ENCODE assay signal across 17 cellular contexts in the genomic region with DNA sequence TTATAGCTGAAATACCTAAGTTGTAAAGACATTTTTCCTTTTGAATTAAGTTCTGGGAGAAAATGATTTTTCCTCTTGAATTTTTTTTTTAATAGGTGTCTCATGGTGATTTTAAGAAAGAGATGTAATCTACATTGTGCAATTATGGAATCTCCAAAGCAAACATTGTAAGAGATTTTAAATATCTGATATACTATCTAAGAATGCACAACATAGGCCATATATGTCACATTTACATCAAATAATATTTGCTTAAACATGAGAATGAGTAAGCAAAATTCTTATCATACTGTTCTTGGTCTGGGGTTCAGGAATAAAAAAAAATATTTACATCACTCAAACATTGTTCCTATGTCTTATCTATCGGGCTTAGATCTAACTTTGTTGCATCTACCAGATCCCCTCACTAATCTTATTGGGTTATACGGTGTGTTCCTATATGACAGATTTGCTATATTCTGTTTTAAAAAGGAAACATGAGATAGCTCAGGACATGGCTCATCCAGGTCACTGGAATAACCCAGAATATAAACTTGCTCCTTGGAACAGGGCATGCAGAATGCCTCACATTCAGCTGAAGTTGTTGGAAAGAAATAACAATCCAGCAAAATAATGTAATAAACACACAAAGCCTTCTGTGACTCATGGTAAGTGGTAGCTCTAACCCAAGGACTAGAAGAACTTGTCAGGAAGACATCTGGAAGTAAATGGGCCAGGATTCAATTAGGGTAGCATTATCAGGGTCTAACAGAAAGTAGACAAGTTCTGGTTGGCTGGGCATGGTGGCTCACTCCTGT.
A peak's percentile ranks its signal among the peaks of the same experiment; 100 is the strongest.
DNase-seq lines count a peak whose midpoint lies in the region; ATAC-seq, FAIRE-seq and TF ChIP-seq lines count a peak whose summit lies in the region.
"Had no signal": no experiment of that assay in that cellular context is flagged by ENCODE, and none has a peak within 500 bp of the region (broad histone marks: within the 10 kb centered on the region; RNA-seq: fewer than 3 reads in every experiment).

No MANE protein-coding gene starts in this region.

- H2AK5ac ChIP-seq in mesendoderm (ENCODE audit: low read length): no peak overlapping the region

- H4K20me1 ChIP-seq in GM23338 (replicated peaks; ENCODE audit: insufficient read depth): no peaks in the 10 kb centered on the region
- H4K20me1 ChIP-seq: BLaER1 had no signal

- no peak overlapping the region for H3K4ac ChIP-seq in mesendoderm (ENCODE audit: low read depth, low read length)

- no peak for FAIRE-seq in A549 (lab: Jason Lieb, UNC)
- FAIRE-seq: GM12892 had no signal

- H3K18ac ChIP-seq in mesendoderm (ENCODE audit: low read length): no peak overlapping the region

- H4K8ac ChIP-seq in mesendoderm (ENCODE audit: low read depth, low read length): no peak overlapping the region

- POLR2A ChIA-PET in A549 (lab: Yijun Ruan, JAX): no interaction called here

- H2BK15ac ChIP-seq in mesendoderm (replicated peaks; ENCODE audit: low read depth): no peak overlapping the region

- DNase-seq in A549 (ENCODE audit: low read depth in 1 of 2, low spot score in 1 of 2) (peak in 1 of 2 experiments; percentile 23), GM23338 (ENCODE audit: low spot score) (no peak), SK-N-DZ (ENCODE audit: low spot score) (peak; percentile 97), NCI-H1694 treated with DMSO at 0.1 percent for 48 hours (lab: John Stamatoyannopoulos, UW) (no peak), mesenteric fat pad (ENCODE audit: low spot score) (no peak), mesendoderm (no peak)
- DNase-seq: 8988T; Caco-2; CD4-positive, CD25-positive, alpha-beta regulatory T cell; CD8-positive, alpha-beta T cell; DMS153; DND-41; H9 had no signal

- no peak for TF ChIP-seq EP300 in A549 (IDR thresholded peaks at IDR 0.05)

- H3K79me2 ChIP-seq in GM23338 (replicated peaks; ENCODE audit: insufficient read depth): no peaks in the 10 kb centered on the region
- H3K79me2 ChIP-seq in mesendoderm (ENCODE audit: control insufficient read depth, insufficient read depth, low read length): no peaks in the 10 kb centered on the region

- no peak overlapping the region for H3K27ac Mint-ChIP-seq in GM23338
- H3K27ac Mint-ChIP-seq: CD4-positive, CD25-positive, alpha-beta regulatory T cell; CD8-positive, alpha-beta T cell had no signal

- H3K9me2 ChIP-seq in GM23338 (ENCODE audit: insufficient read depth): no peaks in the 10 kb centered on the region

- H4K5ac ChIP-seq in mesendoderm (ENCODE audit: low read length): no peak overlapping the region

- ATAC-seq in A549: peak in 1 of 2 experiments; percentile 67; a peak in 4 of 6 replicates
- no peak for ATAC-seq in GM23338
- ATAC-seq: CD8-positive, alpha-beta T cell; HCT116 had no signal

- H2BK5ac ChIP-seq in mesendoderm (ENCODE audit: low read length): no peak overlapping the region

- TF ChIP-seq CTCF in A549 (IDR thresholded peaks at IDR 0.05) (no peak), GM23338 (conservative IDR thresholded peaks at IDR 0.05; ENCODE audit: low read depth in 2 of 2) (no peak)

- no peaks in the 10 kb centered on the region for H3K4me1 Mint-ChIP-seq in GM23338
- H3K4me1 Mint-ChIP-seq: CD4-positive, CD25-positive, alpha-beta regulatory T cell; H9 had no signal

- H3K9me3 Mint-ChIP-seq in GM23338: no peaks in the 10 kb centered on the region
- H3K9me3 Mint-ChIP-seq: H9 had no signal

- no peak overlapping the region for H3K4me3 ChIP-seq in A549
- no peak overlapping the region for H3K4me3 ChIP-seq in GM23338
- H3K4me3 ChIP-seq in mesendoderm (ENCODE audit: low read length): no peak overlapping the region
- H3K4me3 ChIP-seq: BLaER1 had no signal

- H3K4me3 Mint-ChIP-seq in GM23338: no peak overlapping the region
- H3K4me3 Mint-ChIP-seq: CD4-positive, CD25-positive, alpha-beta regulatory T cell; CD8-positive, alpha-beta T cell; H9 had no signal

- H3K27me3 Mint-ChIP-seq in GM23338 (ENCODE audit: insufficient read depth, low read depth, poor library complexity): no peaks in the 10 kb centered on the region
- H3K27me3 Mint-ChIP-seq: CD4-positive, CD25-positive, alpha-beta regulatory T cell had no signal

- 13% methylated on average over 2 of the region's 2 CpGs for WGBS in A549 (ENCODE audit: missing lambda C conversion rate)
- no CpG with 5 or more reads among the region's 2 CpGs for WGBS in mesendoderm (ENCODE audit: extremely low coverage, insufficient coverage, low lambda C conversion rate)

- H3K27me3 ChIP-seq in GM23338 (ENCODE audit: insufficient read depth) (no peaks in the 10 kb centered on the region), mesendoderm (ENCODE audit: insufficient read depth, low read length, poor library complexity) (no peaks in the 10 kb centered on the region)
- H3K27me3 ChIP-seq: BLaER1 had no signal

- H2AFZ ChIP-seq in GM23338: peak overlapping the region; percentile 77

- H3K27ac ChIP-seq in A549 (peak overlapping the region; percentile 33 to 47; a peak in 3 of 6 replicates), GM23338 (ENCODE audit: low read depth) (no peak overlapping the region), mesendoderm (ENCODE audit: low read depth, low read length) (no peak overlapping the region)
- H3K27ac ChIP-seq: BLaER1, C4-2B had no signal

- no peaks in the 10 kb centered on the region for H3F3A ChIP-seq in GM23338 (replicated peaks; ENCODE audit: low read depth)

- no peaks in the 10 kb centered on the region for H3K79me1 ChIP-seq in mesendoderm (ENCODE audit: low read length)

- TF ChIP-seq RAD21 in A549 (conservative IDR thresholded peaks at IDR 0.05 in 1 of 2, IDR thresholded peaks at IDR 0.05 in 1 of 2): no peak

- no peak overlapping the region for H3K9ac ChIP-seq in mesendoderm (ENCODE audit: low read length)
- H3K9ac ChIP-seq: BLaER1 had no signal

- peak overlapping the region; percentile 18; the same call in 2 of the 3 replicates for H3K4me2 ChIP-seq in A549
- no peak overlapping the region for H3K4me2 ChIP-seq in GM23338
- H3K4me2 ChIP-seq in mesendoderm (ENCODE audit: low read length): no peak overlapping the region
- H3K4me2 ChIP-seq: BLaER1 had no signal

- H3K36me3 Mint-ChIP-seq in GM23338 (ENCODE audit: low read depth): no peaks in the 10 kb centered on the region
- H3K36me3 Mint-ChIP-seq: CD4-positive, CD25-positive, alpha-beta regulatory T cell; CD8-positive, alpha-beta T cell had no signal

- CTCF ChIA-PET in A549 (lab: Yijun Ruan, JAX): no interaction called here

- no peak overlapping the region for H3K23ac ChIP-seq in mesendoderm (ENCODE audit: low read length)

- peaks cover 5% of the 10 kb centered on the region; the same call in 1 of the 3 replicates for H3K4me1 ChIP-seq in A549
- no peaks in the 10 kb centered on the region for H3K4me1 ChIP-seq in GM23338 (ENCODE audit: insufficient read depth)
- no peaks in the 10 kb centered on the region for H3K4me1 ChIP-seq in mesendoderm (ENCODE audit: control insufficient read depth, low read depth, low read length)
- H3K4me1 ChIP-seq: BLaER1, Caco-2 had no signal

- no peak overlapping the region for H3K56ac ChIP-seq in mesendoderm (ENCODE audit: low read length)

- no peak for TF ChIP-seq POLR2A in A549 (IDR thresholded peaks at IDR 0.05; ENCODE audit: low read length)

- H3K36me3 ChIP-seq in GM23338 (ENCODE audit: insufficient read depth) (no peaks in the 10 kb centered on the region), mesendoderm (ENCODE audit: control insufficient read depth, insufficient read depth, low read length) (no peaks in the 10 kb centered on the region)
- H3K36me3 ChIP-seq: BLaER1 had no signal

- no peaks in the 10 kb centered on the region for H3K9me3 ChIP-seq in A549
- H3K9me3 ChIP-seq: BLaER1, Caco-2 had no signal

- H2BK120ac ChIP-seq in mesendoderm (ENCODE audit: low read depth, low read length): no peak overlapping the region

TF ChIP-seq in GM23338, 12 proteins besides CTCF, POLR2A, EP300 and RAD21:
- TF ChIP-seq POLR2AphosphoS5 (IDR thresholded peaks at IDR 0.05; ENCODE audit: low read depth) (no peak), STAT1 (IDR thresholded peaks at IDR 0.05; ENCODE audit: unreplicated experiment) (no peak)
TF ChIP-seq in GM23338: peak in this region for 0.

Comparison
In these comparisons a context has a peak if more than half of its experiments do, and no peak if none do; other contexts are left out.
1. H3K27ac ChIP-seq: peak in A549 (2 of 2); none in GM23338 (single experiment) and mesendoderm (single experiment).